9 cellular contexts compared by ENCODE assay signal in genomic region chr14:99574099-99574880, GRCh38. TPM values are rescaled to one million over a fixed set of nuclear protein-coding genes. Genes with fewer than 3 reads are reported as not detected.
A peak's percentile ranks its signal among the peaks of the same experiment; 100 is the strongest.
DNase-seq lines count a peak whose midpoint lies in the region; ATAC-seq and TF ChIP-seq lines count a peak whose summit lies in the region.
"Had no signal": no experiment of that assay in that cellular context is flagged by ENCODE, and none has a peak within 500 bp of the region (broad histone marks: within the 10 kb centered on the region; RNA-seq: fewer than 3 reads in every experiment).

No MANE protein-coding gene starts in this region.

- ATAC-seq in activated CD4-positive, CD25-positive, alpha-beta regulatory T cell treated with anti-CD3 and anti-CD28 coated beads, Interleukin-2, amount 50 U/mL, for 24 hours: no peak
- no peak for ATAC-seq in HG02970 (IDR thresholded peaks at IDR 0.05; ENCODE audit: low FRiP score, unreplicated experiment)
- ATAC-seq: natural killer cell treated with Interleukin-12 subunit alpha and Interleukin-12 subunit beta and Interleukin-15 and Interleukin-18, amount 100 ng/mL, for 72 hours had no signal

- peaks cover 63% of the 10 kb centered on the region for H3K4me1 Mint-ChIP-seq in osteocyte (ENCODE audit: unreplicated experiment)

- no peaks in the 10 kb centered on the region for H3K27me3 Mint-ChIP-seq in osteocyte (ENCODE audit: unreplicated experiment)
- H3K27me3 Mint-ChIP-seq: natural killer cell treated with Interleukin-12 subunit alpha and Interleukin-12 subunit beta and Interleukin-15 and Interleukin-18, amount 100 ng/mL, for 72 hours had no signal

- peak overlapping the region; percentile 3 for H3K4me3 ChIP-seq in fibroblast of the aortic adventitia (ENCODE audit: low read depth, low read length)

- no peaks in the 10 kb centered on the region for H3K36me3 Mint-ChIP-seq in osteocyte (ENCODE audit: unreplicated experiment)
- H3K36me3 Mint-ChIP-seq: natural killer cell treated with Interleukin-12 subunit alpha and Interleukin-12 subunit beta and Interleukin-15 and Interleukin-18, amount 100 ng/mL, for 72 hours had no signal

- TF ChIP-seq CTCF in fibroblast of the aortic adventitia (IDR thresholded peaks at IDR 0.05; ENCODE audit: insufficient read depth, low read length) (no peak), osteocyte (IDR thresholded peaks at IDR 0.05) (no peak)

- no peaks in the 10 kb centered on the region for H3K9me3 Mint-ChIP-seq in osteocyte (ENCODE audit: unreplicated experiment)
- H3K9me3 Mint-ChIP-seq: natural killer cell treated with Interleukin-12 subunit alpha and Interleukin-12 subunit beta and Interleukin-15 and Interleukin-18, amount 100 ng/mL, for 72 hours had no signal

- peak overlapping the region; percentile 81 for H3K27ac Mint-ChIP-seq in osteocyte (ENCODE audit: unreplicated experiment)

- DNase-seq in EH (ENCODE audit: low read depth) (peak; percentile 91), NCI-H774 (lab: John Stamatoyannopoulos, UW) (peak; percentile 4), fibroblast of the aortic adventitia (ENCODE audit: low read depth) (peak; percentile 92), osteocyte (ENCODE audit: extremely low spot score, unreplicated experiment) (no peak), GDM1 (lab: John Stamatoyannopoulos, UW) (no peak), T-helper 2 cell (no peak)

- H3K4me3 Mint-ChIP-seq in osteocyte (ENCODE audit: unreplicated experiment): peak overlapping the region; percentile 36
- H3K4me3 Mint-ChIP-seq: natural killer cell treated with Interleukin-12 subunit alpha and Interleukin-12 subunit beta and Interleukin-15 and Interleukin-18, amount 100 ng/mL, for 72 hours had no signal

RNA-seq across cellular contexts. Expression of gene CCDC85C, which starts 29.7 kb away (rescaled TPM):
- total RNA-seq in fibroblast of the aortic adventitia (ENCODE audit: low replicate concordance) (2.9 and 3.4 TPM in 2 replicates), osteocyte (4.4 and 5.1 TPM in 2 replicates)

Comparison
In these comparisons a context has a peak if more than half of its experiments do, and no peak if none do; other contexts are left out.
1. DNase-seq: peak in EH (single experiment), NCI-H774 (single experiment) and fibroblast of the aortic adventitia (single experiment); none in osteocyte (single experiment), GDM1 (single experiment) and T-helper 2 cell (0 of 5).